19 cellular contexts compared by ENCODE assay signal in the genomic region with DNA sequence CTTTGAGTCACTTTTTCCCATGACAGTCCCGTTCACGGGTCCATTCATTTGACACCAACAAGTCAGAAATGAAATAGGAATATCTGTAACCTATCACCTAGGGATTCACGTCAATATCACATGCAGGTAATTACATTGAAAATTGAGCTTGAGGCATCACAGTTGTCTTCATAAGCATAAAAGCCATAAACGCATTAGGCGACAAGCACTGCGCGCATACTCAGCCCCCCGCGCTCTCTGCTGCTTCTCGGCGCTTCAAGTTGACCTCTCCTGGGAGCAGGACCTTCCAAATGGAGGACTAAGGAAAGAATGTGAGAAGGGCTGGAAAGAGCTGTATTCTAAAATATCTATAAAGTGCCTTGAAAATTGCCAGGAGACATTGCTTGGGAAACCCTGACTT.
DNase-seq lines count a peak whose midpoint lies in the region; ATAC-seq and TF ChIP-seq lines count a peak whose summit lies in the region.
"Had no signal": no experiment of that assay in that cellular context is flagged by ENCODE, and none has a peak within 500 bp of the region (broad histone marks: within the 10 kb centered on the region; RNA-seq: fewer than 3 reads in every experiment).

No MANE protein-coding gene starts in this region.

- H3K9me3 ChIP-seq in DOHH2 (ENCODE audit: control insufficient read depth, insufficient read depth, low read length) = no peaks in the 10 kb centered on the region
- no peaks in the 10 kb centered on the region for H3K9me3 ChIP-seq in Panc1 (ENCODE audit: control insufficient read depth, insufficient read depth, low read depth, low read length)
- H3K9me3 ChIP-seq: A549, Caco-2 had no signal

- no peaks in the 10 kb centered on the region for H4K20me1 ChIP-seq in DOHH2 (ENCODE audit: control insufficient read depth, insufficient read depth, low read depth, low read length)

- H3F3A ChIP-seq in DOHH2 (ENCODE audit: control insufficient read depth, insufficient read depth) = peaks cover 49% of the 10 kb centered on the region

- H3K27ac Mint-ChIP-seq in mesothelial cell of epicardium = peak overlapping the region; percentile 69
- peak overlapping the region; percentile 37 for H3K27ac Mint-ChIP-seq in progenitor cell of endocrine pancreas
- H3K27ac Mint-ChIP-seq: CD4-positive, alpha-beta T cell; HFFc6 had no signal

- intact Hi-C loops in Panc1 (cut with micrococcal nuclease; ENCODE audit: unreplicated experiment) = no loop called here

- H3K36me3 Mint-ChIP-seq in mesothelial cell of epicardium (no peaks in the 10 kb centered on the region), progenitor cell of endocrine pancreas (ENCODE audit: insufficient read depth) (no peaks in the 10 kb centered on the region)

- no peaks in the 10 kb centered on the region for H3K27me3 Mint-ChIP-seq in mesothelial cell of epicardium (ENCODE audit: low read depth)
- H3K27me3 Mint-ChIP-seq in progenitor cell of endocrine pancreas = no peaks in the 10 kb centered on the region
- H3K27me3 Mint-ChIP-seq: CD4-positive, alpha-beta T cell had no signal

- peak overlapping the region; percentile 97 for H3K27ac ChIP-seq in DOHH2 (ENCODE audit: low read depth, low read length)
- H3K27ac ChIP-seq in Panc1 (ENCODE audit: low read length) = peak overlapping the region; percentile 12; the same call in 1 of the 2 replicates
- H3K27ac ChIP-seq: 22Rv1, C4-2B had no signal

- in situ Hi-C loops in Panc1 (cut with HindIII; ENCODE audit: low pct_unique_long_range_greater_than_20kb, low sequenced_read_pairs) = no loop called here

- H3K4me1 ChIP-seq in DOHH2 (ENCODE audit: control insufficient read depth, low read length) (peaks cover 97% of the 10 kb centered on the region), Panc1 (ENCODE audit: control insufficient read depth, insufficient read depth, low read length) (peaks cover 19% of the 10 kb centered on the region)
- H3K4me1 ChIP-seq: A549, Caco-2 had no signal

- CTCF ChIA-PET in Panc1 (lab: Charles Lee) = interaction anchor here (0.6 to 0.7 kb wide), 2 partner anchors 19 to 23 kb away, joined by 3 to 14 read pairs; no protein-coding TSS in a partner anchor

- H3K9me3 Mint-ChIP-seq in mesothelial cell of epicardium = peaks cover 4% of the 10 kb centered on the region
- no peaks in the 10 kb centered on the region for H3K9me3 Mint-ChIP-seq in progenitor cell of endocrine pancreas (ENCODE audit: low read depth)
- H3K9me3 Mint-ChIP-seq: CD4-positive, alpha-beta T cell; HFFc6 had no signal

- no peak for DNase-seq in Panc1 (ENCODE audit: low read depth, low spot score)
- no peak for DNase-seq in mesothelial cell of epicardium (ENCODE audit: low spot score in 2 of 2, unreplicated experiment in 2 of 2)
- no peak for DNase-seq in progenitor cell of endocrine pancreas (ENCODE audit: low spot score, unreplicated experiment)
- no peak for DNase-seq in hypothalamus (lab: John Stamatoyannopoulos, UW)
- DNase-seq in GM19238 (ENCODE audit: insufficient read length, low spot score) = no peak
- DNase-seq: AML-193; Caco-2; CD4-positive, alpha-beta T cell; GDM1; GOT3; H7; HFFc6 had no signal

- H3K27me3 ChIP-seq in DOHH2 (ENCODE audit: control insufficient read depth, low read length) (no peaks in the 10 kb centered on the region), Panc1 (ENCODE audit: control insufficient read depth, insufficient read depth, low read length) (no peaks in the 10 kb centered on the region)

- peak overlapping the region; percentile 2 for H3K4me2 ChIP-seq in DOHH2 (ENCODE audit: low read length)
- H3K4me2 ChIP-seq: A549 had no signal

- H3K36me3 ChIP-seq in DOHH2 (ENCODE audit: control insufficient read depth, low read length) (peaks cover 5% of the 10 kb centered on the region), Panc1 (ENCODE audit: control insufficient read depth, insufficient read depth, low read length) (no peaks in the 10 kb centered on the region)

- ATAC-seq in Panc1 (no peak), HG03469 (IDR thresholded peaks at IDR 0.05; ENCODE audit: unreplicated experiment) (no peak)
- ATAC-seq: A549, HCT116, HepG2 had no signal

- H3K79me2 ChIP-seq in DOHH2 (ENCODE audit: control insufficient read depth, low read length) = no peaks in the 10 kb centered on the region

- H3K4me3 Mint-ChIP-seq in mesothelial cell of epicardium (no peak overlapping the region), progenitor cell of endocrine pancreas (ENCODE audit: low read depth) (no peak overlapping the region)
- H3K4me3 Mint-ChIP-seq: CD4-positive, alpha-beta T cell; HFFc6 had no signal

- no peaks in the 10 kb centered on the region for H3K9me2 ChIP-seq in DOHH2 (replicated peaks; ENCODE audit: control insufficient read depth, low read length)

- POLR2A ChIA-PET in Panc1 (lab: Charles Lee) = interaction anchor here (0.8 kb wide), 1 partner anchor 90 kb away, joined by 8 read pairs; no protein-coding TSS in a partner anchor

- no peak overlapping the region for H3K4me3 ChIP-seq in DOHH2 (ENCODE audit: low read length)
- no peak overlapping the region for H3K4me3 ChIP-seq in Panc1 (ENCODE audit: low read depth in 2 of 2, low read length in 2 of 2)
- H3K4me3 ChIP-seq: A549 had no signal

- TF ChIP-seq CTCF in DOHH2 (IDR thresholded peaks at IDR 0.05; ENCODE audit: low read depth, low read length, poor library complexity, severe bottlenecking) (no peak), Panc1 (IDR thresholded peaks at IDR 0.05) (no peak), mesothelial cell of epicardium (IDR thresholded peaks at IDR 0.05; ENCODE audit: unreplicated experiment) (no peak), progenitor cell of endocrine pancreas (IDR thresholded peaks at IDR 0.05; ENCODE audit: unreplicated experiment) (no peak)

- BruUV-seq in Panc1 (replicated peaks; lab: Mats Ljungman, UMichigan) = no TSS peak

- H3K4me1 Mint-ChIP-seq in mesothelial cell of epicardium (peaks cover 55% of the 10 kb centered on the region), progenitor cell of endocrine pancreas (ENCODE audit: low read depth) (no peaks in the 10 kb centered on the region)
